8 cellular contexts compared by ENCODE assay signal in the genomic region with DNA sequence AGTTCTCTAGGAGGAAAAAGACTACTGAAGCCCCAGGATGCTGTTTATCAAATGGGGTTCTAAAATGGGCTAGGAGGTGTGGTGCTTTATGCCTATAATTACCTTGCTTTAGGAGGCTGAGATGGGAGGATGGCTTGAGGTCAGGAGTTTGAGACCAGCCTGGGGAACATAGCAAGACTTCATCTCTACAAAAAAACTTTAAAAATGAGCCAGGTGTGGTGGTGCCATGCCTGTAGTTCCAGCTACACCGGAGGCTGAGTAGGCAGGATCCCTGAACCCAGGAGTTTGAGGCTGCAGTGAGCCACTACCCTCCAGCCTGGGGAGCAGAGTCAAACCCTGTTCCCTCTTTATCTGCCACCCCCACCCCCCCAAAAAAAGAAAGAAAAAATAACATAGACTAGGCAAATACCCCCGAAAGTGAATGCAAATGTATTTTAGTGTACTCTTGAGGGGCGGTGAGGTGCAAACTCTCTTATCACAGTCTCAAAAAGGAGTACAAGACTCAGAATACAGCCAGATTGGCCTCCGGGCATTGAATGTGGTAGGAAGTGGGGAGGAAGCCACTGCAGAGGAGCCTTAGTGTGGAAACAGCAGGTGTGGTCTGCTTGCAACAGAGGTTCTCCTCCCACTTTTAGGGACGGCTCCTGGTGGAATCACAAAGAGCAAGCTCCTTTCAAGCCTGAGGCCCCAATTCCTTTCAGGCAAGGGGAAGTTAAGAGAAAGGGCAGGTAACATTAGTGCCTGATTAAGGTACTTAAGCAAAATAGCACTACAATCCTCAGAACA. TPM values are rescaled to one million over a fixed set of nuclear protein-coding genes. Genes with fewer than 3 reads are reported as not detected.
DNase-seq lines count a peak whose midpoint lies in the region; ATAC-seq, FAIRE-seq and TF ChIP-seq lines count a peak whose summit lies in the region.

No MANE protein-coding gene starts in this region.

- 21 to 32% (median 25%) methylated on average over 5 of the region's 5 CpGs for WGBS in spleen, 5 donors
- 64% methylated on average over 5 of the region's 5 CpGs for WGBS in prostate gland

- TF ChIP-seq CTCF in epithelial cell of esophagus (IDR thresholded peaks at IDR 0.05; ENCODE audit: insufficient read depth, low read depth, low read length, missing control alignments) (no peak), spleen (IDR thresholded peaks at IDR 0.05 in 8 of 11, conservative IDR thresholded peaks at IDR 0.05 in 3 of 11) (no peak), prostate gland (IDR thresholded peaks at IDR 0.05) (no peak), D721Med (IDR thresholded peaks at IDR 0.05; ENCODE audit: insufficient read depth, missing control alignments) (no peak)

- DNase-seq in activated CD4-positive, alpha-beta T cell treated with anti-CD3 and anti-CD28 coated beads for 4 hours = peak; percentile 16 to 21
- DNase-seq in epithelial cell of esophagus (ENCODE audit: low read depth) (peak; percentile 84), spleen (no peak), prostate gland (ENCODE audit: low spot score) (no peak), D721Med (ENCODE audit: insufficient read length, low spot score) (no peak)

- in situ Hi-C loops in GM18951 (cut with MboI; ENCODE audit: low sequenced_read_pairs, unreplicated experiment) = no loop called here

- TF ChIP-seq POLR2A in GM18951 (IDR thresholded peaks at IDR 0.05; ENCODE audit: extremely low read depth, insufficient read depth, insufficient read length) = peak; percentile 47
- TF ChIP-seq POLR2A in spleen (IDR thresholded peaks at IDR 0.05) = no peak
- no peak for TF ChIP-seq POLR2A in prostate gland (IDR thresholded peaks at IDR 0.05)

- H3K9me3 ChIP-seq in HUES48 (ENCODE audit: control insufficient read depth, insufficient read depth, low read length) = no peaks in the 10 kb centered on the region
- no peaks in the 10 kb centered on the region for H3K9me3 ChIP-seq in spleen
- no peaks in the 10 kb centered on the region for H3K9me3 ChIP-seq in prostate gland

- H3K4me3 ChIP-seq in HUES48 (ENCODE audit: low read depth, low read length) (peak overlapping the region; percentile 68), epithelial cell of esophagus (ENCODE audit: low read length) (no peak overlapping the region), spleen (peak overlapping the region in 7 of 8 donors; percentile 41 to 69 (median 43)), prostate gland (no peak overlapping the region)

- H3K9ac ChIP-seq in HUES48 (ENCODE audit: low read depth, low read length) = 0 out of 2 replicates have a peak overlapping the region, but pooled peaks have one; percentile 21

- no peak for FAIRE-seq in D721Med (lab: Jason Lieb, UNC)

- ATAC-seq in GM18858 (IDR thresholded peaks at IDR 0.05; ENCODE audit: unreplicated experiment) = no peak

- H3K4me1 ChIP-seq in HUES48 (ENCODE audit: control insufficient read depth, insufficient read depth, low read length) (peaks cover 26% of the 10 kb centered on the region), spleen (peaks cover 20 to 60% (median 36%) of the 10 kb centered on the region in 6 donors), prostate gland (replicated peaks) (no peaks in the 10 kb centered on the region)

- no peaks in the 10 kb centered on the region; the same call in 1 of the 2 replicates for H3K36me3 ChIP-seq in HUES48 (ENCODE audit: control insufficient read depth, insufficient read depth, low read length)
- no peaks in the 10 kb centered on the region for H3K36me3 ChIP-seq in spleen
- H3K36me3 ChIP-seq in prostate gland = no peaks in the 10 kb centered on the region

- no peaks in the 10 kb centered on the region for H3K27me3 ChIP-seq in HUES48 (ENCODE audit: control insufficient read depth, insufficient read depth, low read length)
- no peaks in the 10 kb centered on the region for H3K27me3 ChIP-seq in spleen (replicated peaks in 1 of 7)
- H3K27me3 ChIP-seq in prostate gland (replicated peaks; ENCODE audit: insufficient read depth) = no peaks in the 10 kb centered on the region

- intact Hi-C loops in spleen (cut with DNase I; ENCODE audit: low total_unique reads) = no loop called here
- intact Hi-C loops in prostate gland (cut with DNase I) = loop anchor here (2.0 kb wide), 1 partner anchor 25 kb away; no protein-coding TSS in a partner anchor

- H3K27ac ChIP-seq in HUES48 (ENCODE audit: low read depth, low read length) (peak overlapping the region; percentile 92), spleen (peak overlapping the region; percentile 85 to 94 (median 91)), prostate gland (no peak overlapping the region)

RNA-seq across cellular contexts. Expression of a gene that starts 23.5 kb away (rescaled TPM):
- total RNA-seq in spleen (100 to 1,000 TPM in 6 of 7 donors, 10 to 100 TPM in 1; 74.6 to 869 (median 213) TPM), prostate gland (10 to 100 TPM in 1 of 2 donors, 1 to 10 TPM in 1; 4.1 to 21.2 TPM)
- 10 to 100 TPM; 10.7 to 16.5 (median 14.6) TPM for polyA plus RNA-seq in spleen

Comparison
In these comparisons a context has a peak if more than half of its experiments do, and no peak if none do; other contexts are left out.
1. H3K27ac ChIP-seq: peak in HUES48 (single experiment) and spleen (8 of 8); none in prostate gland (0 of 2).
2. H3K4me3 ChIP-seq: peak in HUES48 (single experiment) and spleen (7 of 8); none in epithelial cell of esophagus (single experiment) and prostate gland (0 of 2).
3. DNase-seq: peak in activated CD4-positive, alpha-beta T cell treated with anti-CD3 and anti-CD28 coated beads for 4 hours (2 of 2) and epithelial cell of esophagus (single experiment); none in spleen (single experiment), prostate gland (single experiment) and D721Med (single experiment).